ENCODE assay signal across 22 cellular contexts in genomic region chr17:39937462-39937861, GRCh38. TPM values are rescaled to one million over a fixed set of nuclear protein-coding genes. Genes with fewer than 3 reads are reported as not detected.
A peak's percentile ranks its signal among the peaks of the same experiment; 100 is the strongest.
DNase-seq lines count a peak whose midpoint lies in the region; ATAC-seq and TF ChIP-seq lines count a peak whose summit lies in the region.
"Had no signal": no experiment of that assay in that cellular context is flagged by ENCODE, and none has a peak within 500 bp of the region (broad histone marks: within the 10 kb centered on the region; RNA-seq: fewer than 3 reads in every experiment).

No MANE protein-coding gene starts in this region.

- H3K4me1 ChIP-seq in KMS-11 (ENCODE audit: low read depth, poor library complexity, severe bottlenecking): peaks cover 75% of the 10 kb centered on the region

- ATAC-seq in stimulated activated memory B cell treated with anti-CD40 and anti-IgM and Interleukin-4, amounts not matched to agents 10 μg/mL and 1 μg/mL and 100 μg/mL, for 72 hours: no peak

- H3K4me3 ChIP-seq in KMS-11 (IDR thresholded peaks at IDR 0.05; ENCODE audit: insufficient read depth, low read depth, low read length): no peak overlapping the region
- H3K4me3 ChIP-seq: GM12878 had no signal

- no peaks in the 10 kb centered on the region for H4K20me1 ChIP-seq in KMS-11 (ENCODE audit: insufficient read depth)

- peak overlapping the region; percentile 81 for H3K4me2 ChIP-seq in KMS-11

- DNase-seq in T-helper 1 cell: no peak
- DNase-seq in kidney tubule cell (ENCODE audit: low spot score): peak; percentile 35
- DNase-seq in chondrocyte (ENCODE audit: low spot score): no peak
- DNase-seq in NCI-H510A treated with DMSO at 0.1 percent for 48 hours (lab: John Stamatoyannopoulos, UW): no peak
- no peak for DNase-seq in activated CD4-positive, alpha-beta memory T cell treated with anti-CD3 and anti-CD28 coated beads for 36 hours
- DNase-seq: 8988T; C1 segment of cervical spinal cord; CD4-positive, CD25-positive, alpha-beta regulatory T cell; CD8-positive, alpha-beta memory T cell; COR-L47; DMS 273 treated with DMSO at 0.1 percent for 48 hours; DMS53; DND-41; EL; H9 had no signal

- H3K4me3 Mint-ChIP-seq in T-helper 1 cell treated with Interleukin-12 subunit alpha and Interleukin-12 subunit beta and Interleukin-4 antibody, amounts not matched to agents 30 μg/mL and 1 μg/mL, for 36 hours: no peak overlapping the region
- no peak overlapping the region for H3K4me3 Mint-ChIP-seq in stimulated activated memory B cell treated with anti-CD40 and anti-IgM and Interleukin-4, amounts not matched to agents 10 μg/mL and 1 μg/mL and 100 μg/mL, for 72 hours
- H3K4me3 Mint-ChIP-seq in chondrocyte (ENCODE audit: unreplicated experiment): no peak overlapping the region
- H3K4me3 Mint-ChIP-seq in activated CD4-positive, alpha-beta memory T cell treated with anti-CD3 and anti-CD28 coated beads for 36 hours: no peak overlapping the region
- H3K4me3 Mint-ChIP-seq: CD4-positive, CD25-positive, alpha-beta regulatory T cell; CD8-positive, alpha-beta memory T cell; H9 had no signal

- TF ChIP-seq CTCF in KMS-11 (conservative IDR thresholded peaks at IDR 0.05; ENCODE audit: low read depth, low read length) (no peak), chondrocyte (IDR thresholded peaks at IDR 0.05) (no peak)

- H3K4me1 Mint-ChIP-seq in T-helper 1 cell treated with Interleukin-12 subunit alpha and Interleukin-12 subunit beta and Interleukin-4 antibody, amounts not matched to agents 30 μg/mL and 1 μg/mL, for 36 hours (ENCODE audit: low read depth): peaks cover 26% of the 10 kb centered on the region
- H3K4me1 Mint-ChIP-seq in stimulated activated memory B cell treated with anti-CD40 and anti-IgM and Interleukin-4, amounts not matched to agents 10 μg/mL and 1 μg/mL and 100 μg/mL, for 72 hours: peaks cover 42% of the 10 kb centered on the region
- H3K4me1 Mint-ChIP-seq in chondrocyte (ENCODE audit: low read depth): peaks cover 20% of the 10 kb centered on the region
- H3K4me1 Mint-ChIP-seq in activated CD4-positive, alpha-beta memory T cell treated with anti-CD3 and anti-CD28 coated beads for 36 hours (ENCODE audit: low read depth): peaks cover 19% of the 10 kb centered on the region

- no peaks in the 10 kb centered on the region for H3K36me3 ChIP-seq in KMS-11 (ENCODE audit: insufficient read depth)

- no peaks in the 10 kb centered on the region for H3K27me3 ChIP-seq in KMS-11 (ENCODE audit: insufficient read depth, low read depth)

- H2AFZ ChIP-seq in KMS-11 (ENCODE audit: low read depth): peak overlapping the region; percentile 28

- peak overlapping the region; percentile 85 for H3K9ac ChIP-seq in KMS-11

- CTCF ChIA-PET in activated CD4-positive, alpha-beta memory T cell treated with anti-CD3 and anti-CD28 coated beads for 36 hours (lab: Charles Lee): no interaction called here

- H3K36me3 Mint-ChIP-seq in T-helper 1 cell treated with Interleukin-12 subunit alpha and Interleukin-12 subunit beta and Interleukin-4 antibody, amounts not matched to agents 30 μg/mL and 1 μg/mL, for 36 hours (ENCODE audit: low read depth): peaks cover 1% of the 10 kb centered on the region
- no peaks in the 10 kb centered on the region for H3K36me3 Mint-ChIP-seq in stimulated activated memory B cell treated with anti-CD40 and anti-IgM and Interleukin-4, amounts not matched to agents 10 μg/mL and 1 μg/mL and 100 μg/mL, for 72 hours
- H3K36me3 Mint-ChIP-seq in chondrocyte (ENCODE audit: low read depth): no peaks in the 10 kb centered on the region
- no peaks in the 10 kb centered on the region for H3K36me3 Mint-ChIP-seq in activated CD4-positive, alpha-beta memory T cell treated with anti-CD3 and anti-CD28 coated beads for 36 hours
- H3K36me3 Mint-ChIP-seq: CD4-positive, CD25-positive, alpha-beta regulatory T cell had no signal

- no peaks in the 10 kb centered on the region for H3K79me2 ChIP-seq in KMS-11 (ENCODE audit: insufficient read depth, low read depth)

- peaks cover 4% of the 10 kb centered on the region for H3K27me3 Mint-ChIP-seq in T-helper 1 cell treated with Interleukin-12 subunit alpha and Interleukin-12 subunit beta and Interleukin-4 antibody, amounts not matched to agents 30 μg/mL and 1 μg/mL, for 36 hours (ENCODE audit: low read depth)
- H3K27me3 Mint-ChIP-seq in stimulated activated memory B cell treated with anti-CD40 and anti-IgM and Interleukin-4, amounts not matched to agents 10 μg/mL and 1 μg/mL and 100 μg/mL, for 72 hours: no peaks in the 10 kb centered on the region
- H3K27me3 Mint-ChIP-seq in chondrocyte (ENCODE audit: low read depth): no peaks in the 10 kb centered on the region
- peaks cover 2% of the 10 kb centered on the region for H3K27me3 Mint-ChIP-seq in activated CD4-positive, alpha-beta memory T cell treated with anti-CD3 and anti-CD28 coated beads for 36 hours
- H3K27me3 Mint-ChIP-seq: CD4-positive, CD25-positive, alpha-beta regulatory T cell had no signal

- POLR2A ChIA-PET in activated CD4-positive, alpha-beta memory T cell treated with anti-CD3 and anti-CD28 coated beads for 36 hours (lab: Charles Lee): interaction anchor here (1.0 to 1.1 kb wide), 2 partner anchors 9 to 16 kb away, joined by 3 read pairs; no protein-coding TSS in a partner anchor

- intact Hi-C loops in activated CD4-positive, alpha-beta memory T cell treated with anti-CD3 and anti-CD28 coated beads for 36 hours (cut with micrococcal nuclease): no loop called here

- H3K27ac Mint-ChIP-seq in T-helper 1 cell treated with Interleukin-12 subunit alpha and Interleukin-12 subunit beta and Interleukin-4 antibody, amounts not matched to agents 30 μg/mL and 1 μg/mL, for 36 hours: peak overlapping the region; percentile 74
- H3K27ac Mint-ChIP-seq in stimulated activated memory B cell treated with anti-CD40 and anti-IgM and Interleukin-4, amounts not matched to agents 10 μg/mL and 1 μg/mL and 100 μg/mL, for 72 hours: peak overlapping the region; percentile 40
- no peak overlapping the region for H3K27ac Mint-ChIP-seq in chondrocyte (ENCODE audit: unreplicated experiment)
- H3K27ac Mint-ChIP-seq in activated CD4-positive, alpha-beta memory T cell treated with anti-CD3 and anti-CD28 coated beads for 36 hours: no peak overlapping the region
- H3K27ac Mint-ChIP-seq: CD4-positive, CD25-positive, alpha-beta regulatory T cell had no signal

- H3K9me3 Mint-ChIP-seq in T-helper 1 cell treated with Interleukin-12 subunit alpha and Interleukin-12 subunit beta and Interleukin-4 antibody, amounts not matched to agents 30 μg/mL and 1 μg/mL, for 36 hours: no peaks in the 10 kb centered on the region
- H3K9me3 Mint-ChIP-seq in stimulated activated memory B cell treated with anti-CD40 and anti-IgM and Interleukin-4, amounts not matched to agents 10 μg/mL and 1 μg/mL and 100 μg/mL, for 72 hours: no peaks in the 10 kb centered on the region
- no peaks in the 10 kb centered on the region for H3K9me3 Mint-ChIP-seq in chondrocyte (ENCODE audit: low read depth)
- H3K9me3 Mint-ChIP-seq in activated CD4-positive, alpha-beta memory T cell treated with anti-CD3 and anti-CD28 coated beads for 36 hours: no peaks in the 10 kb centered on the region
- H3K9me3 Mint-ChIP-seq: CD4-positive, CD25-positive, alpha-beta regulatory T cell; CD8-positive, alpha-beta memory T cell; H9 had no signal

- peak overlapping the region; percentile 94 for H3K27ac ChIP-seq in KMS-11

RNA-seq across cellular contexts. Expression of gene LRRC3C, which starts 9.9 kb away (rescaled TPM):
- total RNA-seq in chondrocyte: not detected in 3 replicates
- total RNA-seq in activated CD4-positive, alpha-beta memory T cell treated with anti-CD3 and anti-CD28 coated beads for 36 hours: not detected
- total RNA-seq: A673; CD4-positive, CD25-positive, alpha-beta regulatory T cell; CD8-positive, alpha-beta memory T cell; G401; GM12878; H1; H9 had no signal

RNA-seq across cellular contexts. Expression of gene ORMDL3, which starts 10.1 kb away (rescaled TPM):
- 54.9 to 59.9 TPM (median 55.0 TPM) in 3 replicates for total RNA-seq in chondrocyte
- 10 to 100 TPM; 53.7 to 58.3 TPM for total RNA-seq in activated CD4-positive, alpha-beta memory T cell treated with anti-CD3 and anti-CD28 coated beads for 36 hours

RNA-seq across cellular contexts. Expression of gene GSDMB, which starts 19.0 kb away (rescaled TPM):
- 6.0 to 8.1 TPM (median 6.8 TPM) in 3 replicates for total RNA-seq in chondrocyte
- 10 to 100 TPM; 26.4 to 30.2 TPM for total RNA-seq in activated CD4-positive, alpha-beta memory T cell treated with anti-CD3 and anti-CD28 coated beads for 36 hours

RNA-seq across cellular contexts. Expression of gene GSDMA, which starts 25.3 kb away (rescaled TPM):
- total RNA-seq in chondrocyte: not detected in 3 replicates
- total RNA-seq in activated CD4-positive, alpha-beta memory T cell treated with anti-CD3 and anti-CD28 coated beads for 36 hours: under 1 TPM; 0.64 to 0.87 TPM
- total RNA-seq: A673; CD8-positive, alpha-beta memory T cell; G401; GM12878; H1; H9 had no signal

RNA-seq across cellular contexts. Expression of gene PSMD3, which starts 43.1 kb away (rescaled TPM):
- total RNA-seq in chondrocyte: 83.6 to 101 TPM (median 86.9 TPM) in 3 replicates
- total RNA-seq in activated CD4-positive, alpha-beta memory T cell treated with anti-CD3 and anti-CD28 coated beads for 36 hours: 100 to 1,000 TPM; 120 to 124 TPM

Comparison
In these comparisons a context has a peak if more than half of its experiments do, and no peak if none do; other contexts are left out.
1. H3K27ac Mint-ChIP-seq: peak in T-helper 1 cell treated with Interleukin-12 subunit alpha and Interleukin-12 subunit beta and Interleukin-4 antibody, amounts not matched to agents 30 μg/mL and 1 μg/mL, for 36 hours (single experiment) and stimulated activated memory B cell treated with anti-CD40 and anti-IgM and Interleukin-4, amounts not matched to agents 10 μg/mL and 1 μg/mL and 100 μg/mL, for 72 hours (single experiment); none in chondrocyte (single experiment) and activated CD4-positive, alpha-beta memory T cell treated with anti-CD3 and anti-CD28 coated beads for 36 hours (single experiment).